Comparison of ENCODE assay signal across 22 cellular contexts in genomic region chr2:221532641-221533040, GRCh38.
"Had no signal": no experiment of that assay in that cellular context is flagged by ENCODE, and none has a peak within 500 bp of the region (broad histone marks: within the 10 kb centered on the region; RNA-seq: fewer than 3 reads in every experiment).

No MANE protein-coding gene starts in this region.

- H3K36me3 Mint-ChIP-seq: activated naive CD8-positive, alpha-beta T cell treated with anti-CD3 and anti-CD28 coated beads, Interleukin-2, amount 10 ng/mL, durations not matched to agents 7 days and 5 days had no signal

- H3K9me3 ChIP-seq: adrenal gland, MG63, SJSA1 had no signal

- H3K27me3 ChIP-seq: adrenal gland, MG63, SJSA1 had no signal

- H3K4me1 ChIP-seq: adrenal gland had no signal

- H3K9me3 Mint-ChIP-seq: activated naive CD8-positive, alpha-beta T cell treated with anti-CD3 and anti-CD28 coated beads, Interleukin-2, amount 10 ng/mL, durations not matched to agents 7 days and 5 days; T-helper 1 cell treated with Interleukin-12 subunit alpha and Interleukin-12 subunit beta and Interleukin-4 antibody, amounts not matched to agents 30 μg/mL and 1 μg/mL, for 36 hours had no signal

- H3K4me3 Mint-ChIP-seq: activated CD8-positive, alpha-beta T cell treated with anti-CD3 and anti-CD28 coated beads, Interleukin-2, amount 10 ng/mL, durations not matched to agents 7 days and 5 days; activated naive CD8-positive, alpha-beta T cell treated with anti-CD3 and anti-CD28 coated beads, Interleukin-2, amount 10 ng/mL, durations not matched to agents 7 days and 5 days; T-helper 1 cell treated with Interleukin-12 subunit alpha and Interleukin-12 subunit beta and Interleukin-4 antibody, amounts not matched to agents 30 μg/mL and 1 μg/mL, for 36 hours; WTC11 had no signal

- H3K27ac ChIP-seq: adrenal gland, SJSA1 had no signal

- H3K4me3 ChIP-seq: adrenal gland, MG63, SJSA1 had no signal

- H3K27ac Mint-ChIP-seq: activated CD8-positive, alpha-beta T cell treated with anti-CD3 and anti-CD28 coated beads, Interleukin-2, amount 10 ng/mL, durations not matched to agents 7 days and 5 days; activated naive CD8-positive, alpha-beta T cell treated with anti-CD3 and anti-CD28 coated beads, Interleukin-2, amount 10 ng/mL, durations not matched to agents 7 days and 5 days; T-helper 1 cell treated with Interleukin-12 subunit alpha and Interleukin-12 subunit beta and Interleukin-4 antibody, amounts not matched to agents 30 μg/mL and 1 μg/mL, for 36 hours; WTC11 had no signal

- H3K36me3 ChIP-seq: adrenal gland, MG63, SJSA1 had no signal

- DNase-seq: activated CD4-positive, alpha-beta T cell treated with anti-CD3 and anti-CD28 coated beads for 48 hours; activated CD4-positive, alpha-beta T cell treated with anti-CD3 and anti-CD28 coated beads, Interleukin-2, amount 50 U/mL, for 4 hours; activated CD4-positive, CD25-positive, alpha-beta regulatory T cell treated with anti-CD3 and anti-CD28 coated beads, Interleukin-2, amount 50 U/mL, for 72 hours; activated CD8-positive, alpha-beta memory T cell treated with anti-CD3 and anti-CD28 coated beads, Interleukin-2, amount 50 U/mL, for 48 hours; activated CD8-positive, alpha-beta T cell treated with anti-CD3 and anti-CD28 coated beads, Interleukin-2, amount 10 ng/mL, durations not matched to agents 7 days and 5 days; activated naive CD4-positive, alpha-beta T cell treated with anti-CD3 and anti-CD28 coated beads, Interleukin-2, amount 50 U/mL, for 16 hours; activated naive CD8-positive, alpha-beta T cell treated with anti-CD3 and anti-CD28 coated beads, Interleukin-2, amount 10 ng/mL, durations not matched to agents 7 days and 5 days; activated T-cell treated with anti-CD3 and anti-CD28 coated beads, Interleukin-2, amount 50 U/mL, for 1 hour; adrenal gland; anterior cingulate cortex; central memory CD4-positive, alpha-beta T cell; MG63; MV-4-11; NCI-H1092 treated with DMSO at 0.1 percent for 48 hours; NCI-H1417 treated with DMSO at 0.1 percent for 48 hours; NCI-H1694; NCI-H2029 treated with DMSO at 0.1 percent for 48 hours; NCI-H510A; SW 1271 had no signal

- H3K4me1 Mint-ChIP-seq: activated naive CD8-positive, alpha-beta T cell treated with anti-CD3 and anti-CD28 coated beads, Interleukin-2, amount 10 ng/mL, durations not matched to agents 7 days and 5 days had no signal
